In genomic region chr7:55280031-55280454, GRCh38 we compare ENCODE assay signal across 8 cellular contexts.
DNase-seq lines count a peak whose midpoint lies in the region; ATAC-seq, FAIRE-seq and TF ChIP-seq lines count a peak whose summit lies in the region.

No MANE protein-coding gene starts in this region.

- TF ChIP-seq EP300 in gastroesophageal sphincter (IDR thresholded peaks at IDR 0.05): no peak

- ATAC-seq in GM21786 (IDR thresholded peaks at IDR 0.05; ENCODE audit: unreplicated experiment): peak; percentile 91
- peak; percentile 72 for ATAC-seq in gastroesophageal sphincter
- peak; percentile 92 to 97 (median 94) for ATAC-seq in pancreas

- H3K4me3 ChIP-seq in gastroesophageal sphincter (no peak overlapping the region), pancreas (no peak overlapping the region)

- intact Hi-C loops in pancreas (cut with DNase I): no loop called here

- FAIRE-seq in pancreas (lab: Jason Lieb, UNC): no peak

- H3K27ac ChIP-seq in gastroesophageal sphincter: no peak overlapping the region
- no peak overlapping the region for H3K27ac ChIP-seq in pancreas

- DNase-seq in GM04504 (ENCODE audit: low read depth): peak; percentile 44
- peak; percentile 67 to 80 for DNase-seq in Kasumi-1 (lab: John Stamatoyannopoulos, UW)
- DNase-seq in RPMI8226: peak; percentile 76
- peak; percentile 21 for DNase-seq in activated T-helper 9 cell treated with anti-CD3 and anti-CD28 coated beads, Interleukin-2, amount 50 U/mL, for 16 hours (ENCODE audit: low read depth)
- DNase-seq in pancreas: peak in 3 of 6 donors; percentile 41 to 70 (median 52)
- no peak for DNase-seq in KG1 (lab: John Stamatoyannopoulos, UW)

- H3K4me1 ChIP-seq in gastroesophageal sphincter: no peaks in the 10 kb centered on the region
- H3K4me1 ChIP-seq in pancreas: no peaks in the 10 kb centered on the region

- H3K36me3 ChIP-seq in gastroesophageal sphincter (no peaks in the 10 kb centered on the region), pancreas (no peaks in the 10 kb centered on the region)

- peak in 3 of 4 experiments; percentile 53 to 71 (median 64) for TF ChIP-seq CTCF in gastroesophageal sphincter (IDR thresholded peaks at IDR 0.05)
- TF ChIP-seq CTCF in pancreas (IDR thresholded peaks at IDR 0.05): peak in 3 of 4 donors; percentile 35 to 45 (median 40)

- WGBS in gastroesophageal sphincter (ENCODE audit: low coverage in 1 of 2), 2 donors: 0% methylated on average over 1 of the region's 3 CpGs; no CpG with 5 or more reads in 1 of the 2 donors
- WGBS in pancreas, 2 donors: 4 to 5% methylated on average over 3 of the region's 3 CpGs

- H3K9me3 ChIP-seq in gastroesophageal sphincter (no peaks in the 10 kb centered on the region), pancreas (no peaks in the 10 kb centered on the region)

- H3K27me3 ChIP-seq in gastroesophageal sphincter (peaks cover 3% of the 10 kb centered on the region), pancreas (peaks cover 0 to 6% (median 0%) of the 10 kb centered on the region in 4 donors)

- TF ChIP-seq POLR2A in gastroesophageal sphincter (IDR thresholded peaks at IDR 0.05): no peak
